1 cellular context compared by ENCODE assay signal in the genomic region with DNA sequence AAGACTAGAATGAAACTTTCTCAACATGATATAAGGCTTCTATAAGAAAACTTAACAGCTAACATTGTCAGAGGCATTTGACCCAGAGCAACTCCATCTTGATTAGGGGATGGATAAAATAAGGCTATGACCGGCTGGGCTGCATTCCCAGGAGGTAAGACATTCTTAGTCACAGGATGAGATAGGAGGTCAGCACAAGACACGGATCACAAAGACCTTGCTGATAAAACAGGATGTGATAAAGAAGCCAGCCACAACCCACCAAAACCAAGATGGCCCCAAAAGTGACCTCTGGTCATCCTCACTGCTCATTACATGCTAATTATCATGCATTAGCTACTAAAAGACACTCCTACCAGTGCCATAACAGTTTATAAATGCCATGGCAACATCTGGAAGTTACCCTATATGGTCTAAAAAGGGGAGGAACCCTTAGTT.
TF ChIP-seq lines count a peak whose summit lies in the region.

No MANE protein-coding gene starts in this region.

TF ChIP-seq in K562, 482 proteins besides CTCF, POLR2A, EP300 and RAD21 (continued from another document and continues in another):
- TF ChIP-seq, protein P1, sequence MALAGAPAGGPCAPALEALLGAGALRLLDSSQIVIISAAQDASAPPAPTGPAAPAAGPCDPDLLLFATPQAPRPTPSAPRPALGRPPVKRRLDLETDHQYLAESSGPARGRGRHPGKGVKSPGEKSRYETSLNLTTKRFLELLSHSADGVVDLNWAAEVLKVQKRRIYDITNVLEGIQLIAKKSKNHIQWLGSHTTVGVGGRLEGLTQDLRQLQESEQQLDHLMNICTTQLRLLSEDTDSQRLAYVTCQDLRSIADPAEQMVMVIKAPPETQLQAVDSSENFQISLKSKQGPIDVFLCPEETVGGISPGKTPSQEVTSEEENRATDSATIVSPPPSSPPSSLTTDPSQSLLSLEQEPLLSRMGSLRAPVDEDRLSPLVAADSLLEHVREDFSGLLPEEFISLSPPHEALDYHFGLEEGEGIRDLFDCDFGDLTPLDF (CRISPR knock-in tag; IDR thresholded peaks at IDR 0.05): no peak
- TF ChIP-seq LEF1 (IDR thresholded peaks at IDR 0.05): no peak
- no peak for TF ChIP-seq YY1 (IDR thresholded peaks at IDR 0.05; ENCODE audit: borderline replicate concordance in 1 of 3, control insufficient read depth in 1 of 3, extremely low read depth in 1 of 3, insufficient read depth in 3 of 3, insufficient read length in 1 of 3, insufficient replicate concordance in 2 of 3, low read depth in 1 of 3, low read length in 2 of 3)
- TF ChIP-seq, protein P2, sequence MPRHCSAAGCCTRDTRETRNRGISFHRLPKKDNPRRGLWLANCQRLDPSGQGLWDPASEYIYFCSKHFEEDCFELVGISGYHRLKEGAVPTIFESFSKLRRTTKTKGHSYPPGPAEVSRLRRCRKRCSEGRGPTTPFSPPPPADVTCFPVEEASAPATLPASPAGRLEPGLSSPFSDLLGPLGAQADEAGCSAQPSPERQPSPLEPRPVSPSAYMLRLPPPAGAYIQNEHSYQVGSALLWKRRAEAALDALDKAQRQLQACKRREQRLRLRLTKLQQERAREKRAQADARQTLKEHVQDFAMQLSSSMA (CRISPR knock-in tag; IDR thresholded peaks at IDR 0.05): no peak
- TF ChIP-seq NELFE (IDR thresholded peaks at IDR 0.05; ENCODE audit: insufficient read depth, insufficient read length): no peak
- TF ChIP-seq IRF2 (CRISPR knock-in tag; IDR thresholded peaks at IDR 0.05): no peak
- no peak for TF ChIP-seq ZNF444 (CRISPR knock-in tag; IDR thresholded peaks at IDR 0.05)
- TF ChIP-seq ELF2 (CRISPR knock-in tag; IDR thresholded peaks at IDR 0.05): peak; percentile 63; the same call in 1 of the 2 replicates
- no peak for TF ChIP-seq PKNOX1 (IDR thresholded peaks at IDR 0.05)
- no peak for TF ChIP-seq KDM5B (IDR thresholded peaks at IDR 0.05; ENCODE audit: insufficient replicate concordance, low read depth, low read length)
- no peak for TF ChIP-seq FOXA1 (IDR thresholded peaks at IDR 0.05; ENCODE audit: borderline replicate concordance)
- TF ChIP-seq ZKSCAN8 (CRISPR knock-in tag; IDR thresholded peaks at IDR 0.05): no peak
- TF ChIP-seq MITF (IDR thresholded peaks at IDR 0.05): no peak
- TF ChIP-seq, protein P3, sequence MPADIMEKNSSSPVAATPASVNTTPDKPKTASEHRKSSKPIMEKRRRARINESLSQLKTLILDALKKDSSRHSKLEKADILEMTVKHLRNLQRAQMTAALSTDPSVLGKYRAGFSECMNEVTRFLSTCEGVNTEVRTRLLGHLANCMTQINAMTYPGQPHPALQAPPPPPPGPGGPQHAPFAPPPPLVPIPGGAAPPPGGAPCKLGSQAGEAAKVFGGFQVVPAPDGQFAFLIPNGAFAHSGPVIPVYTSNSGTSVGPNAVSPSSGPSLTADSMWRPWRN (IDR thresholded peaks at IDR 0.05; ENCODE audit: low read depth): no peak
- TF ChIP-seq SIN3B (IDR thresholded peaks at IDR 0.05; ENCODE audit: low read depth): no peak
- no peak for TF ChIP-seq TAF15 (IDR thresholded peaks at IDR 0.05; ENCODE audit: low read depth, low read length)
- no peak for TF ChIP-seq GTF2F1 (IDR thresholded peaks at IDR 0.05; ENCODE audit: low read depth, low read length)
- TF ChIP-seq RFX5 (IDR thresholded peaks at IDR 0.05; ENCODE audit: low read depth, low read length): no peak
- TF ChIP-seq HMG20A (CRISPR knock-in tag; conservative IDR thresholded peaks at IDR 0.05): no peak
- TF ChIP-seq HOXB6 (CRISPR knock-in tag; IDR thresholded peaks at IDR 0.05; ENCODE audit: borderline replicate concordance): no peak
- no peak for TF ChIP-seq SMARCA5 (IDR thresholded peaks at IDR 0.05)
- no peak for TF ChIP-seq RBM34 (IDR thresholded peaks at IDR 0.05; ENCODE audit: borderline replicate concordance, insufficient read depth, low read length)
- TF ChIP-seq DMBX1 (CRISPR knock-in tag; IDR thresholded peaks at IDR 0.05; ENCODE audit: borderline replicate concordance): peak; percentile 82
- TF ChIP-seq SRSF3 (IDR thresholded peaks at IDR 0.05; ENCODE audit: insufficient read depth, low read length): no peak
- TF ChIP-seq STAT5A (IDR thresholded peaks at IDR 0.05; ENCODE audit: borderline replicate concordance, low read length): no peak
- no peak for TF ChIP-seq PPARD (CRISPR knock-in tag; IDR thresholded peaks at IDR 0.05)
- no peak for TF ChIP-seq EGR1 (conservative IDR thresholded peaks at IDR 0.05)
- TF ChIP-seq ARID4B (CRISPR knock-in tag; IDR thresholded peaks at IDR 0.05): no peak
- no peak for TF ChIP-seq SREBF2 (CRISPR knock-in tag; IDR thresholded peaks at IDR 0.05)
- no peak for TF ChIP-seq KLF10 (CRISPR knock-in tag; IDR thresholded peaks at IDR 0.05)
- no peak for TF ChIP-seq HNRNPL (IDR thresholded peaks at IDR 0.05; ENCODE audit: low read depth, low read length)
- no peak for TF ChIP-seq RERE (CRISPR knock-in tag; IDR thresholded peaks at IDR 0.05; ENCODE audit: borderline replicate concordance)
- TF ChIP-seq ZNF133 (CRISPR knock-in tag; IDR thresholded peaks at IDR 0.05): no peak
- TF ChIP-seq, protein P4, sequence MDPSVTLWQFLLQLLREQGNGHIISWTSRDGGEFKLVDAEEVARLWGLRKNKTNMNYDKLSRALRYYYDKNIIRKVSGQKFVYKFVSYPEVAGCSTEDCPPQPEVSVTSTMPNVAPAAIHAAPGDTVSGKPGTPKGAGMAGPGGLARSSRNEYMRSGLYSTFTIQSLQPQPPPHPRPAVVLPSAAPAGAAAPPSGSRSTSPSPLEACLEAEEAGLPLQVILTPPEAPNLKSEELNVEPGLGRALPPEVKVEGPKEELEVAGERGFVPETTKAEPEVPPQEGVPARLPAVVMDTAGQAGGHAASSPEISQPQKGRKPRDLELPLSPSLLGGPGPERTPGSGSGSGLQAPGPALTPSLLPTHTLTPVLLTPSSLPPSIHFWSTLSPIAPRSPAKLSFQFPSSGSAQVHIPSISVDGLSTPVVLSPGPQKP (CRISPR knock-in tag; IDR thresholded peaks at IDR 0.05): no peak
- no peak for TF ChIP-seq USF1 (CRISPR knock-in tag; IDR thresholded peaks at IDR 0.05)
- TF ChIP-seq SIX5 (IDR thresholded peaks at IDR 0.05; ENCODE audit: borderline replicate concordance in 1 of 2, insufficient read depth in 1 of 2, low read depth in 1 of 2, low read length in 2 of 2): no peak
- no peak for TF ChIP-seq MTA2 (IDR thresholded peaks at IDR 0.05; ENCODE audit: low read depth)
- TF ChIP-seq BRCA1 (IDR thresholded peaks at IDR 0.05): no peak
- TF ChIP-seq BRCA1 (CRISPR knock-in tag; IDR thresholded peaks at IDR 0.05): no peak
- TF ChIP-seq JUN (IDR thresholded peaks at IDR 0.05; ENCODE audit: borderline replicate concordance, low read depth, low read length): no peak
- TF ChIP-seq JUN (CRISPR knock-in tag; IDR thresholded peaks at IDR 0.05; ENCODE audit: borderline replicate concordance): no peak
- no peak for TF ChIP-seq GABPB2 (CRISPR knock-in tag; conservative IDR thresholded peaks at IDR 0.05)
- TF ChIP-seq JUND (IDR thresholded peaks at IDR 0.05; ENCODE audit: borderline replicate concordance, low read depth, low read length): peak; percentile 32; the same call in 1 of the 2 replicates
- TF ChIP-seq JUND (tag; IDR thresholded peaks at IDR 0.05; ENCODE audit: borderline replicate concordance, low read depth, low read length): peak; percentile 30; the same call in 1 of the 3 replicates
- TF ChIP-seq ZSCAN29 (IDR thresholded peaks at IDR 0.05): no peak
- TF ChIP-seq HDAC2 (IDR thresholded peaks at IDR 0.05): no peak
